ENCODE assay signal across 12 cellular contexts in genomic region chr2:109239720-109240119, GRCh38.
DNase-seq lines count a peak whose midpoint lies in the region; ATAC-seq, FAIRE-seq and TF ChIP-seq lines count a peak whose summit lies in the region.
"Had no signal": no experiment of that assay in that cellular context is flagged by ENCODE, and none has a peak within 500 bp of the region (broad histone marks: within the 10 kb centered on the region; RNA-seq: fewer than 3 reads in every experiment).

No MANE protein-coding gene starts in this region.

- peaks cover 41% of the 10 kb centered on the region for H3K4me1 Mint-ChIP-seq in astrocyte (ENCODE audit: low read depth, unreplicated experiment)

- peak; percentile 20 for FAIRE-seq in astrocyte (lab: Jason Lieb, UNC)

- peaks cover 16% of the 10 kb centered on the region for H4K20me1 ChIP-seq in astrocyte (ENCODE audit: insufficient read depth, low read length)

- peak overlapping the region; percentile 80 for H3K27ac ChIP-seq in HL-60 (replicated peaks)
- no peak overlapping the region for H3K27ac ChIP-seq in astrocyte (ENCODE audit: low read depth, low read length)
- H3K27ac ChIP-seq: WERI-Rb-1 had no signal

- H3K4me3 Mint-ChIP-seq in astrocyte (ENCODE audit: unreplicated experiment): no peak overlapping the region

- peaks cover under 1% of the 10 kb centered on the region for H3K27me3 Mint-ChIP-seq in astrocyte (ENCODE audit: low read depth, unreplicated experiment)

- DNase-seq in 8988T: peak; percentile 63
- DNase-seq in HL-60 (ENCODE audit: low read depth in 1 of 2, low spot score in 1 of 2): no peak
- DNase-seq in astrocyte (ENCODE audit: low read depth): peak; percentile 81
- DNase-seq in kidney tubule cell (ENCODE audit: low spot score): peak; percentile 86
- DNase-seq in NCI-H1092 (lab: John Stamatoyannopoulos, UW): no peak
- DNase-seq: C1 segment of cervical spinal cord, NCI-H2081, WERI-Rb-1 had no signal

- no peak for TF ChIP-seq CTCF in HL-60 (IDR thresholded peaks at IDR 0.05; ENCODE audit: insufficient read depth, low read length)
- TF ChIP-seq CTCF in astrocyte (IDR thresholded peaks at IDR 0.05; ENCODE audit: insufficient read depth, low read depth, low read length): no peak

- peak overlapping the region; percentile 39 for H3K4me2 ChIP-seq in astrocyte (ENCODE audit: low read length)

- no peaks in the 10 kb centered on the region for H3K9me3 ChIP-seq in astrocyte (ENCODE audit: insufficient read depth, low read depth, low read length)

- H3K36me3 ChIP-seq in astrocyte (ENCODE audit: insufficient read depth, low read length): no peaks in the 10 kb centered on the region
- H3K36me3 ChIP-seq: WERI-Rb-1 had no signal

- ATAC-seq in HG03571 (IDR thresholded peaks at IDR 0.05; ENCODE audit: unreplicated experiment): no peak
- ATAC-seq in HG02763 (IDR thresholded peaks at IDR 0.05; ENCODE audit: unreplicated experiment): no peak
- no peak for ATAC-seq in GM18511 (IDR thresholded peaks at IDR 0.05; ENCODE audit: unreplicated experiment)

- peak overlapping the region; percentile 67 for H3K27ac Mint-ChIP-seq in astrocyte (ENCODE audit: unreplicated experiment)

- peaks cover under 1% of the 10 kb centered on the region for H3K9me3 Mint-ChIP-seq in astrocyte (ENCODE audit: unreplicated experiment)

- H2AFZ ChIP-seq in astrocyte (ENCODE audit: low read depth, low read length): no peak overlapping the region

- H3K36me3 Mint-ChIP-seq in astrocyte (ENCODE audit: low read depth, unreplicated experiment): peaks cover 5% of the 10 kb centered on the region

- H3K9ac ChIP-seq in astrocyte (ENCODE audit: low read length): no peak overlapping the region

- peaks cover 46% of the 10 kb centered on the region for H3K4me1 ChIP-seq in astrocyte (ENCODE audit: insufficient read depth, low read length)

- H3K4me3 ChIP-seq in HL-60 (replicated peaks; ENCODE audit: insufficient read depth, low read length): no peak overlapping the region
- no peak overlapping the region for H3K4me3 ChIP-seq in astrocyte (ENCODE audit: insufficient read depth, low read depth, low read length)
- H3K4me3 ChIP-seq: coronary artery had no signal

- no peaks in the 10 kb centered on the region for H3K27me3 ChIP-seq in HL-60 (ENCODE audit: insufficient read depth, poor library complexity, severe bottlenecking)
- no peaks in the 10 kb centered on the region for H3K27me3 ChIP-seq in astrocyte (ENCODE audit: insufficient read depth, low read length)

- H3K79me2 ChIP-seq in astrocyte (ENCODE audit: insufficient read depth, low read length): peaks cover 7% of the 10 kb centered on the region

Comparison
In these comparisons a context has a peak if more than half of its experiments do, and no peak if none do; other contexts are left out.
1. DNase-seq: peak in 8988T (single experiment), astrocyte (single experiment) and kidney tubule cell (single experiment); none in HL-60 (0 of 2) and NCI-H1092 (single experiment).